Comparison of ENCODE assay signal across 12 cellular contexts in genomic region chr11:16833026-16833425, GRCh38.
DNase-seq lines count a peak whose midpoint lies in the region; ATAC-seq and TF ChIP-seq lines count a peak whose summit lies in the region.
"Had no signal": no experiment of that assay in that cellular context is flagged by ENCODE, and none has a peak within 500 bp of the region (broad histone marks: within the 10 kb centered on the region; RNA-seq: fewer than 3 reads in every experiment).

No MANE protein-coding gene starts in this region.

- no peak overlapping the region for H3K18ac ChIP-seq in mesendoderm (ENCODE audit: low read length)

- H3K9me3 Mint-ChIP-seq in activated T-helper 17 cell treated with anti-CD3 and anti-CD28 coated beads, Interleukin-2, amount 50 U/mL, for 72 hours = no peaks in the 10 kb centered on the region
- H3K9me3 Mint-ChIP-seq in type B pancreatic cell = no peaks in the 10 kb centered on the region
- H3K9me3 Mint-ChIP-seq: CD4-positive, alpha-beta memory T cell had no signal

- H3K79me2 ChIP-seq in mesendoderm (ENCODE audit: control insufficient read depth, insufficient read depth, low read length) = no peaks in the 10 kb centered on the region

- H3K79me1 ChIP-seq in mesendoderm (ENCODE audit: low read length) = no peaks in the 10 kb centered on the region

- H3K27me3 Mint-ChIP-seq in activated T-helper 17 cell treated with anti-CD3 and anti-CD28 coated beads, Interleukin-2, amount 50 U/mL, for 72 hours = no peaks in the 10 kb centered on the region
- H3K27me3 Mint-ChIP-seq in type B pancreatic cell = no peaks in the 10 kb centered on the region
- H3K27me3 Mint-ChIP-seq: CD4-positive, alpha-beta memory T cell had no signal

- H4K8ac ChIP-seq in mesendoderm (ENCODE audit: low read depth, low read length) = no peak overlapping the region

- no peaks in the 10 kb centered on the region for H3K36me3 Mint-ChIP-seq in activated T-helper 17 cell treated with anti-CD3 and anti-CD28 coated beads, Interleukin-2, amount 50 U/mL, for 72 hours (ENCODE audit: low read depth)
- H3K36me3 Mint-ChIP-seq in type B pancreatic cell = peaks cover 28% of the 10 kb centered on the region

- no peak overlapping the region for H3K4me3 Mint-ChIP-seq in activated T-helper 17 cell treated with anti-CD3 and anti-CD28 coated beads, Interleukin-2, amount 50 U/mL, for 72 hours
- H3K4me3 Mint-ChIP-seq in type B pancreatic cell = no peak overlapping the region

- no peak for ATAC-seq in activated T-helper 17 cell treated with anti-CD3 and anti-CD28 coated beads, Interleukin-2, amount 50 U/mL, for 72 hours (replicated peaks)
- ATAC-seq in HG03025 (IDR thresholded peaks at IDR 0.05; ENCODE audit: low FRiP score, unreplicated experiment) = no peak
- ATAC-seq: HCT116 had no signal

- H3K36me3 ChIP-seq in mesendoderm (ENCODE audit: control insufficient read depth, insufficient read depth, low read length) = no peaks in the 10 kb centered on the region

- no peak overlapping the region for H3K4ac ChIP-seq in mesendoderm (ENCODE audit: low read depth, low read length)

- no CpG with 5 or more reads among the region's 2 CpGs for WGBS in mesendoderm (ENCODE audit: extremely low coverage, insufficient coverage, low lambda C conversion rate)

- H3K4me1 Mint-ChIP-seq in activated T-helper 17 cell treated with anti-CD3 and anti-CD28 coated beads, Interleukin-2, amount 50 U/mL, for 72 hours = peaks cover 6% of the 10 kb centered on the region
- peaks cover 11% of the 10 kb centered on the region for H3K4me1 Mint-ChIP-seq in type B pancreatic cell (ENCODE audit: unreplicated experiment)
- H3K4me1 Mint-ChIP-seq: CD4-positive, alpha-beta memory T cell had no signal

- H3K27me3 ChIP-seq in mesendoderm (ENCODE audit: insufficient read depth, low read length, poor library complexity) = no peaks in the 10 kb centered on the region

- H3K9ac ChIP-seq in mesendoderm (ENCODE audit: low read length) = no peak overlapping the region

- H3K23ac ChIP-seq in mesendoderm (ENCODE audit: low read length) = no peak overlapping the region

- peak overlapping the region; percentile 28 for H3K56ac ChIP-seq in mesendoderm (ENCODE audit: low read length)

- H2BK15ac ChIP-seq in mesendoderm (replicated peaks; ENCODE audit: low read depth) = no peak overlapping the region

- no peak overlapping the region for H3K27ac ChIP-seq in mesendoderm (ENCODE audit: low read depth, low read length)
- H3K27ac ChIP-seq: C4-2B had no signal

- no peak for TF ChIP-seq CTCF in type B pancreatic cell (conservative IDR thresholded peaks at IDR 0.05)

- no peak overlapping the region for H3K4me3 ChIP-seq in mesendoderm (ENCODE audit: low read length)

- no peak overlapping the region for H2BK5ac ChIP-seq in mesendoderm (ENCODE audit: low read length)

- H2AK5ac ChIP-seq in mesendoderm (ENCODE audit: low read length) = no peak overlapping the region

- no peak overlapping the region for H3K4me2 ChIP-seq in mesendoderm (ENCODE audit: low read length)

- peak overlapping the region; percentile 78 for H3K27ac Mint-ChIP-seq in activated T-helper 17 cell treated with anti-CD3 and anti-CD28 coated beads, Interleukin-2, amount 50 U/mL, for 72 hours
- H3K27ac Mint-ChIP-seq in type B pancreatic cell = peak overlapping the region; percentile 14

- no peak overlapping the region for H2BK120ac ChIP-seq in mesendoderm (ENCODE audit: low read depth, low read length)

- H3K4me1 ChIP-seq in mesendoderm (ENCODE audit: control insufficient read depth, low read depth, low read length) = peaks cover 12% of the 10 kb centered on the region

- no peak overlapping the region for H4K5ac ChIP-seq in mesendoderm (ENCODE audit: low read length)

- peak; percentile 6 for DNase-seq in NCI-H345 treated with DMSO at 0.1 percent for 48 hours (lab: John Stamatoyannopoulos, UW; ENCODE audit: unreplicated experiment)
- no peak for DNase-seq in NCI-H345 (lab: John Stamatoyannopoulos, UW)
- peak; percentile 16 for DNase-seq in mesendoderm
- DNase-seq in type B pancreatic cell (ENCODE audit: extremely low spot score, unreplicated experiment) = no peak
- DNase-seq in NCI-H748 (lab: John Stamatoyannopoulos, UW; ENCODE audit: unreplicated experiment) = no peak
- no peak for DNase-seq in foreskin melanocyte
- DNase-seq: 8988T; CD4-positive, alpha-beta memory T cell had no signal

Comparison
In these comparisons a context has a peak if more than half of its experiments do, and no peak if none do; other contexts are left out.
1. DNase-seq: peak in NCI-H345 treated with DMSO at 0.1 percent for 48 hours (single experiment) and mesendoderm (single experiment); none in NCI-H345 (single experiment), type B pancreatic cell (single experiment), NCI-H748 (single experiment) and foreskin melanocyte (single experiment).